Comparison of ENCODE assay signal across 10 cellular contexts in genomic region chr11:33801821-33802413, GRCh38. TPM values are rescaled to one million over a fixed set of nuclear protein-coding genes. Genes with fewer than 3 reads are reported as not detected.
DNase-seq lines count a peak whose midpoint lies in the region; ATAC-seq, FAIRE-seq and TF ChIP-seq lines count a peak whose summit lies in the region.
"Had no signal": no experiment of that assay in that cellular context is flagged by ENCODE, and none has a peak within 500 bp of the region (broad histone marks: within the 10 kb centered on the region; RNA-seq: fewer than 3 reads in every experiment).

No MANE protein-coding gene starts in this region.

- BruUV-seq in HCT116 (replicated peaks; lab: Mats Ljungman, UMichigan), result no TSS peak

- peak overlapping the region in 2 of 5 experiments; percentile 51 to 58 for H3K27ac Mint-ChIP-seq in brain
- H3K27ac Mint-ChIP-seq in activated T-helper 17 cell treated with anti-CD3 and anti-CD28 coated beads, Interleukin-2, amount 50 U/mL, for 72 hours, result no peak overlapping the region
- H3K27ac Mint-ChIP-seq: natural killer cell treated with Interleukin-12 subunit alpha and Interleukin-12 subunit beta and Interleukin-15 and Interleukin-18, amount 100 ng/mL, for 72 hours had no signal

- CTCF ChIA-PET in A549 (lab: Yijun Ruan, JAX), result interaction anchor here (0.7 to 2.3 kb wide), 5 partner anchors 13 to 635 kb away, joined by 3 to 13 read pairs (median 3); no protein-coding TSS in a partner anchor
- CTCF ChIA-PET in HCT116 (lab: Charles Lee), result interaction anchor here (0.9 to 1.4 kb wide), 3 partner anchors 51 to 86 kb away, joined by 3 to 11 read pairs (median 3); no protein-coding TSS in a partner anchor

- DNase-seq in A549 (ENCODE audit: low read depth in 1 of 2, low spot score in 1 of 2) (peak in 1 of 2 experiments; percentile 9), HCT116 (ENCODE audit: low read depth, low spot score) (peak; percentile 0), lower lobe of right lung (no peak), NCI-H526 treated with DMSO at 0.1 percent for 48 hours (lab: John Stamatoyannopoulos, UW) (no peak), NCI-H187 (lab: John Stamatoyannopoulos, UW) (no peak)
- DNase-seq in stimulated activated naive CD4-positive, alpha-beta T cell (lab: John Stamatoyannopoulos, UW), result no peak

- no peaks in the 10 kb centered on the region for H3K36me3 Mint-ChIP-seq in brain
- no peaks in the 10 kb centered on the region for H3K36me3 Mint-ChIP-seq in activated T-helper 17 cell treated with anti-CD3 and anti-CD28 coated beads, Interleukin-2, amount 50 U/mL, for 72 hours (ENCODE audit: low read depth)
- H3K36me3 Mint-ChIP-seq: natural killer cell treated with Interleukin-12 subunit alpha and Interleukin-12 subunit beta and Interleukin-15 and Interleukin-18, amount 100 ng/mL, for 72 hours had no signal

- no peaks in the 10 kb centered on the region for H3K27me3 ChIP-seq in HCT116 (ENCODE audit: insufficient read depth, low read length)
- peaks cover 57% of the 10 kb centered on the region for H3K27me3 ChIP-seq in lower lobe of right lung (ENCODE audit: low read depth)

- intact Hi-C loops in HCT116 (cut with micrococcal nuclease), result loop anchor here (10.0 kb wide), 2 partner anchors 693 to 1093 kb away; no protein-coding TSS in a partner anchor
- intact Hi-C loops in lower lobe of right lung (cut with DNase I), result no loop called here

- no peaks in the 10 kb centered on the region for H3K36me3 ChIP-seq in HCT116 (ENCODE audit: control insufficient read depth in 1 of 2, insufficient read depth in 2 of 2, low read length in 2 of 2)
- H3K36me3 ChIP-seq in lower lobe of right lung, result no peaks in the 10 kb centered on the region
- H3K36me3 ChIP-seq: colonic mucosa had no signal

- H2AFZ ChIP-seq in HCT116 (ENCODE audit: low read depth, low read length, poor library complexity, severe bottlenecking), result peak overlapping the region; percentile 83

- H3K79me2 ChIP-seq in HCT116 (ENCODE audit: insufficient read depth, low read length), result no peaks in the 10 kb centered on the region

- TF ChIP-seq EP300 in A549 (IDR thresholded peaks at IDR 0.05), result no peak

- H3K27ac ChIP-seq in A549, result peak overlapping the region; percentile 34 to 76; a peak in 4 of 6 replicates
- H3K27ac ChIP-seq in HCT116 (ENCODE audit: low read depth, low read length), result no peak overlapping the region
- H3K27ac ChIP-seq in lower lobe of right lung, result no peak overlapping the region
- H3K27ac ChIP-seq: colonic mucosa had no signal

- peak overlapping the region; percentile 40 for H3K4me3 ChIP-seq in A549
- peak overlapping the region; percentile 37 to 55 for H3K4me3 ChIP-seq in HCT116 (replicated peaks in 1 of 2; ENCODE audit: low read depth in 1 of 2, low read length in 2 of 2)
- H3K4me3 ChIP-seq in lower lobe of right lung, result peak overlapping the region; percentile 20
- H3K4me3 ChIP-seq: colonic mucosa had no signal

- peaks cover 16% of the 10 kb centered on the region for H3K4me1 Mint-ChIP-seq in brain
- H3K4me1 Mint-ChIP-seq in activated T-helper 17 cell treated with anti-CD3 and anti-CD28 coated beads, Interleukin-2, amount 50 U/mL, for 72 hours, result no peaks in the 10 kb centered on the region

- no peaks in the 10 kb centered on the region for H3K9me2 ChIP-seq in HCT116 (ENCODE audit: insufficient read depth)

- ATAC-seq in A549, result peak; percentile 53 to 82; a peak in 5 of 6 replicates
- peak; percentile 55 for ATAC-seq in HCT116
- peak in 1 of 2 donors; percentile 16 for ATAC-seq in lower lobe of right lung
- ATAC-seq in activated T-helper 17 cell treated with anti-CD3 and anti-CD28 coated beads, Interleukin-2, amount 50 U/mL, for 72 hours (replicated peaks), result no peak

- 0 out of 3 replicates have a peak, but pooled peaks cover 5% of the 10 kb centered on the region for H3K4me1 ChIP-seq in A549
- H3K4me1 ChIP-seq in HCT116 (ENCODE audit: control insufficient read depth in 1 of 2, insufficient read depth in 2 of 2, low read length in 2 of 2), result peaks cover 2 to 18% of the 10 kb centered on the region in 2 experiments; a peak in 3 of 4 replicates
- H3K4me1 ChIP-seq in lower lobe of right lung, result peaks cover 11% of the 10 kb centered on the region
- H3K4me1 ChIP-seq: colonic mucosa had no signal

- WGBS in A549 (ENCODE audit: missing lambda C conversion rate), result 39% methylated on average over 13 of the region's 13 CpGs

- TF ChIP-seq CTCF in A549 (IDR thresholded peaks at IDR 0.05) (no peak), HCT116 (IDR thresholded peaks at IDR 0.05 in 2 of 3, conservative IDR thresholded peaks at IDR 0.05 in 1 of 3; ENCODE audit: borderline replicate concordance in 1 of 3, insufficient read depth in 1 of 3, low read depth in 2 of 3, low read length in 2 of 3) (no peak), brain (conservative IDR thresholded peaks at IDR 0.05) (no peak), lower lobe of right lung (IDR thresholded peaks at IDR 0.05) (no peak)

- H4K20me1 ChIP-seq in HCT116 (ENCODE audit: insufficient read depth), result no peaks in the 10 kb centered on the region

- peak overlapping the region; percentile 80 to 88 (median 84) for H3K4me3 Mint-ChIP-seq in brain
- H3K4me3 Mint-ChIP-seq in activated T-helper 17 cell treated with anti-CD3 and anti-CD28 coated beads, Interleukin-2, amount 50 U/mL, for 72 hours, result no peak overlapping the region
- H3K4me3 Mint-ChIP-seq: natural killer cell treated with Interleukin-12 subunit alpha and Interleukin-12 subunit beta and Interleukin-15 and Interleukin-18, amount 100 ng/mL, for 72 hours had no signal

- peaks cover 76% of the 10 kb centered on the region for H3K27me3 Mint-ChIP-seq in brain
- peaks cover 37% of the 10 kb centered on the region for H3K27me3 Mint-ChIP-seq in activated T-helper 17 cell treated with anti-CD3 and anti-CD28 coated beads, Interleukin-2, amount 50 U/mL, for 72 hours

- H3K4me2 ChIP-seq in A549 (peak overlapping the region; percentile 91), HCT116 (ENCODE audit: low read length) (peak overlapping the region; percentile 85)

- FAIRE-seq in A549 (lab: Jason Lieb, UNC), result no peak

- H3K9me3 ChIP-seq in A549 (no peaks in the 10 kb centered on the region), HCT116 (ENCODE audit: control insufficient read depth in 1 of 2, insufficient read depth in 1 of 2, low read depth in 1 of 2, low read length in 2 of 2) (no peaks in the 10 kb centered on the region), lower lobe of right lung (no peaks in the 10 kb centered on the region)
- H3K9me3 ChIP-seq: colonic mucosa had no signal

- no peak for TF ChIP-seq POLR2A in A549 (IDR thresholded peaks at IDR 0.05; ENCODE audit: low read length)
- no peak for TF ChIP-seq POLR2A in HCT116 (IDR thresholded peaks at IDR 0.05; ENCODE audit: borderline replicate concordance, extremely low read depth, insufficient read depth, insufficient read length)

- TF ChIP-seq RAD21 in A549 (conservative IDR thresholded peaks at IDR 0.05 in 1 of 2, IDR thresholded peaks at IDR 0.05 in 1 of 2) (no peak), HCT116 (IDR thresholded peaks at IDR 0.05; ENCODE audit: low read depth) (no peak)

- peak overlapping the region; percentile 32 for H3K9ac ChIP-seq in HCT116 (ENCODE audit: low read length)

- peaks cover 0 to 5% (median 1%) of the 10 kb centered on the region in 5 experiments for H3K9me3 Mint-ChIP-seq in brain
- H3K9me3 Mint-ChIP-seq in activated T-helper 17 cell treated with anti-CD3 and anti-CD28 coated beads, Interleukin-2, amount 50 U/mL, for 72 hours, result no peaks in the 10 kb centered on the region
- H3K9me3 Mint-ChIP-seq: natural killer cell treated with Interleukin-12 subunit alpha and Interleukin-12 subunit beta and Interleukin-15 and Interleukin-18, amount 100 ng/mL, for 72 hours had no signal

- POLR2A ChIA-PET in A549 (lab: Yijun Ruan, JAX) (interaction anchor here (1.1 kb wide), 1 partner anchor 101 kb away, joined by 3 read pairs; the partner anchor contains the start of gene C11orf91), HCT116 (lab: Charles Lee) (interaction anchor here (0.8 kb wide), 1 partner anchor 108 kb away, joined by 3 read pairs; no protein-coding TSS in a partner anchor)

- RAD21 ChIA-PET in HCT116 (lab: Charles Lee; ENCODE audit: low non-redundant PET in 1 of 2, low total read pairs in 2 of 2, uncharacterized antibody in 2 of 2, unreplicated experiment in 2 of 2), result no interaction called here

TF ChIP-seq in A549, 52 proteins besides CTCF, POLR2A, EP300 and RAD21 (continues in another document):
- TF ChIP-seq NPAS2 (CRISPR knock-in tag; IDR thresholded peaks at IDR 0.05; ENCODE audit: borderline replicate concordance) (no peak), JUNB (IDR thresholded peaks at IDR 0.05) (no peak), BHLHE40 (IDR thresholded peaks at IDR 0.05; ENCODE audit: low read depth, low read length) (no peak), JUN (IDR thresholded peaks at IDR 0.05) (no peak), CEBPB (IDR thresholded peaks at IDR 0.05) (no peak)

TF ChIP-seq in HCT116, 20 proteins besides CTCF, POLR2A, EP300 and RAD21 (continues in another document):
- TF ChIP-seq ELF1 (IDR thresholded peaks at IDR 0.05; ENCODE audit: borderline replicate concordance, low read depth) (no peak), YY1 (IDR thresholded peaks at IDR 0.05; ENCODE audit: extremely low read depth, insufficient replicate concordance, low read depth, low read length) (no peak), CEBPB (IDR thresholded peaks at IDR 0.05; ENCODE audit: low read depth) (no peak), JUND (IDR thresholded peaks at IDR 0.05) (no peak), SIN3A (IDR thresholded peaks at IDR 0.05; ENCODE audit: low read depth) (no peak), EGR1 (IDR thresholded peaks at IDR 0.05; ENCODE audit: low read depth) (no peak), SRF (IDR thresholded peaks at IDR 0.05; ENCODE audit: low read depth) (no peak), POLR2AphosphoS5 (IDR thresholded peaks at IDR 0.05; ENCODE audit: low read depth, low read length) (no peak)
- TF ChIP-seq, protein P1, sequence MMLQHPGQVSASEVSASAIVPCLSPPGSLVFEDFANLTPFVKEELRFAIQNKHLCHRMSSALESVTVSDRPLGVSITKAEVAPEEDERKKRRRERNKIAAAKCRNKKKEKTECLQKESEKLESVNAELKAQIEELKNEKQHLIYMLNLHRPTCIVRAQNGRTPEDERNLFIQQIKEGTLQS (IDR thresholded peaks at IDR 0.05), result no peak

RNA-seq across cellular contexts. Expression of gene FBXO3, which starts 27.6 kb away (rescaled TPM):
- 38.1 and 42.6 TPM in 2 replicates for polyA plus RNA-seq in A549 (2011; rRNA removed)
- 11.2 and 14.2 TPM in 2 replicates for polyA plus RNA-seq in A549 (2012; cell fraction: cytosol; rRNA removed)
- polyA plus RNA-seq in A549 (2012; cell fraction: nucleus; rRNA removed), result 6.9 and 10.0 TPM in 2 replicates
- 21.1 to 23.0 TPM (median 22.5 TPM) in 3 replicates for polyA plus RNA-seq in A549 (2017; fragmentation: RNase III; extraction: RNeasy Plus Mini Kit Qiagen cat#74134 plus additional on column Dnase treatment)
- 22.0 and 22.9 TPM in 2 replicates for polyA minus RNA-seq in A549 (2011; rRNA and poly(A)+ RNA removed)
- 27.2 TPM for total RNA-seq in HCT116 (2021; ENCODE audit: unreplicated experiment)
- 15.2 and 22.8 TPM in 2 replicates for polyA plus RNA-seq in HCT116 (2012)
- 15.6 TPM for polyA plus RNA-seq in brain (ENCODE audit: insufficient read depth, low read depth, low replicate concordance)
- 32.6 TPM for total RNA-seq in lower lobe of right lung
- total RNA-seq in activated T-helper 17 cell treated with anti-CD3 and anti-CD28 coated beads, Interleukin-2, amount 50 U/mL, for 72 hours, result 10 to 100 TPM; 13.4 to 14.0 TPM

Comparison
In these comparisons a context has a peak if more than half of its experiments do, and no peak if none do; other contexts are left out.
1. H3K27ac ChIP-seq: peak in A549 (2 of 2); none in HCT116 (single experiment) and lower lobe of right lung (single experiment).
2. Peak in every context shown above with its lines, with median percentiles within 50 percentile points of each other: H3K4me3 ChIP-seq.